In genomic region chr1:110361856-110362255, GRCh38 we compare ENCODE assay signal across 22 cellular contexts. TPM values are rescaled to one million over a fixed set of nuclear protein-coding genes. Genes with fewer than 3 reads are reported as not detected.
A peak's percentile ranks its signal among the peaks of the same experiment; 100 is the strongest.
DNase-seq lines count a peak whose midpoint lies in the region; FAIRE-seq and TF ChIP-seq lines count a peak whose summit lies in the region.
"Had no signal": no experiment of that assay in that cellular context is flagged by ENCODE, and none has a peak within 500 bp of the region (broad histone marks: within the 10 kb centered on the region; RNA-seq: fewer than 3 reads in every experiment).

No MANE protein-coding gene starts in this region.

- H2BK120ac ChIP-seq in mesendoderm (ENCODE audit: low read depth, low read length): no peak overlapping the region

- H2BK5ac ChIP-seq in mesendoderm (ENCODE audit: low read length): no peak overlapping the region

- no peaks in the 10 kb centered on the region for H3K36me3 ChIP-seq in mesendoderm (ENCODE audit: control insufficient read depth, insufficient read depth, low read length)

- H3K79me2 ChIP-seq in mesendoderm (ENCODE audit: control insufficient read depth, insufficient read depth, low read length): peaks cover 7% of the 10 kb centered on the region

- H3K4me3 ChIP-seq in mesendoderm (ENCODE audit: low read length): no peak overlapping the region
- H3K4me3 ChIP-seq: A549; BLaER1 treated with 17β-estradiol and CSF1 and Interleukin-3, amounts not matched to agents 10 nM and 100 nM had no signal

- DNase-seq in COLO829 (ENCODE audit: low spot score): peak; percentile 57
- no peak for DNase-seq in H54 (ENCODE audit: insufficient read length, low spot score)
- peak; percentile 43 for DNase-seq in SK-MEL-5 (ENCODE audit: low read depth, low spot score)
- peak; percentile 55 for DNase-seq in foreskin melanocyte
- no peak for DNase-seq in GM19238 (ENCODE audit: insufficient read length, low spot score)
- DNase-seq in mesendoderm: no peak
- no peak for DNase-seq in activated T-cell treated with anti-CD3 and anti-CD28 coated beads for 4 hours
- DNase-seq: AML-193; Calu3; CD4-positive, alpha-beta T cell; CD8-positive, alpha-beta T cell; COR-L47; DMS79 treated with DMSO at 0.1 percent for 48 hours; GF-D8 had no signal

- H4K5ac ChIP-seq in mesendoderm (ENCODE audit: low read length): no peak overlapping the region

- no peak overlapping the region for H3K56ac ChIP-seq in mesendoderm (ENCODE audit: low read length)

- no peak overlapping the region for H2AK5ac ChIP-seq in mesendoderm (ENCODE audit: low read length)

- H3K27me3 ChIP-seq in mesendoderm (ENCODE audit: insufficient read depth, low read length, poor library complexity): no peaks in the 10 kb centered on the region
- H3K27me3 ChIP-seq: BLaER1 treated with 17β-estradiol and CSF1 and Interleukin-3, amounts not matched to agents 10 nM and 100 nM had no signal

- no peak overlapping the region for H3K9ac ChIP-seq in mesendoderm (ENCODE audit: low read length)
- H3K9ac ChIP-seq: BLaER1 treated with 17β-estradiol and CSF1 and Interleukin-3, amounts not matched to agents 10 nM and 100 nM had no signal

- H3K79me1 ChIP-seq in mesendoderm (ENCODE audit: low read length): peaks cover 4% of the 10 kb centered on the region

- no peak overlapping the region for H4K8ac ChIP-seq in mesendoderm (ENCODE audit: low read depth, low read length)

- FAIRE-seq in H54 (lab: Jason Lieb, UNC): peak; percentile 68
- FAIRE-seq: A549, D721Med, GM12892, GM18507, GM19239 had no signal

- H3K27ac ChIP-seq in mesendoderm (ENCODE audit: low read depth, low read length): no peak overlapping the region
- H3K27ac ChIP-seq: 22Rv1; A549; BLaER1 treated with 17β-estradiol and CSF1 and Interleukin-3, amounts not matched to agents 10 nM and 100 nM; C4-2B had no signal

- H3K4me1 ChIP-seq in mesendoderm (ENCODE audit: control insufficient read depth, low read depth, low read length): no peaks in the 10 kb centered on the region

- no peak overlapping the region for H2BK15ac ChIP-seq in mesendoderm (replicated peaks; ENCODE audit: low read depth)

- TF ChIP-seq POLR2A in H54 (IDR thresholded peaks at IDR 0.05; ENCODE audit: low read depth, low read length): no peak

- H3K4me2 ChIP-seq in mesendoderm (ENCODE audit: low read length): no peak overlapping the region
- H3K4me2 ChIP-seq: A549; BLaER1 treated with 17β-estradiol and CSF1 and Interleukin-3, amounts not matched to agents 10 nM and 100 nM had no signal

- no peak overlapping the region for H3K4ac ChIP-seq in mesendoderm (ENCODE audit: low read depth, low read length)

- WGBS in mesendoderm (ENCODE audit: extremely low coverage, insufficient coverage, low lambda C conversion rate): no CpG with 5 or more reads among the region's 1 CpG

- H3K18ac ChIP-seq in mesendoderm (ENCODE audit: low read length): no peak overlapping the region

- in situ Hi-C loops in SK-MEL-5 (cut with HindIII; ENCODE audit: low pct_unique_long_range_greater_than_20kb, low sequenced_read_pairs): no loop called here

- H3K23ac ChIP-seq in mesendoderm (ENCODE audit: low read length): no peak overlapping the region

RNA-seq across cellular contexts. Expression of gene RBM15, which starts 22.7 kb away (rescaled TPM):
- total RNA-seq in SK-MEL-5 (2014; rRNA removed; shearing (Covaris generic)): 21.8 and 24.1 TPM in 2 replicates
- polyA plus RNA-seq in SK-MEL-5 (2015; cell fraction: cytosol; rRNA removed): 11.1 and 15.2 TPM in 2 replicates
- polyA plus RNA-seq in SK-MEL-5 (2015; cell fraction: nucleus; rRNA removed): 27.0 and 35.0 TPM in 2 replicates
- 14.9 TPM for polyA plus RNA-seq in mesendoderm (2013, experiment 1 of 2)
- polyA plus RNA-seq in mesendoderm (2013, experiment 2 of 2): 14.0 TPM

RNA-seq across cellular contexts. Expression of gene SLC16A4, which starts 29.0 kb away (rescaled TPM):
- total RNA-seq in SK-MEL-5 (2014; rRNA removed; shearing (Covaris generic)): 93.4 and 93.8 TPM in 2 replicates
- 40.3 and 51.7 TPM in 2 replicates for polyA plus RNA-seq in SK-MEL-5 (2015; cell fraction: cytosol; rRNA removed)
- polyA plus RNA-seq in SK-MEL-5 (2015; cell fraction: nucleus; rRNA removed): 19.2 and 19.6 TPM in 2 replicates
- 0.28 TPM for polyA plus RNA-seq in mesendoderm (2013, experiment 1 of 2)
- 0.29 TPM for polyA plus RNA-seq in mesendoderm (2013, experiment 2 of 2)
- total RNA-seq: CD4-positive, alpha-beta T cell had no signal

RNA-seq across cellular contexts. Expression of gene LAMTOR5, which starts 45.6 kb away (rescaled TPM):
- total RNA-seq in SK-MEL-5 (2014; rRNA removed; shearing (Covaris generic)): 206 and 246 TPM in 2 replicates
- polyA plus RNA-seq in SK-MEL-5 (2015; cell fraction: cytosol; rRNA removed): 181 and 278 TPM in 2 replicates
- 43.5 and 76.7 TPM in 2 replicates for polyA plus RNA-seq in SK-MEL-5 (2015; cell fraction: nucleus; rRNA removed)
- polyA plus RNA-seq in mesendoderm (2013, experiment 1 of 2): 171 TPM
- polyA plus RNA-seq in mesendoderm (2013, experiment 2 of 2): 171 TPM

Comparison
In these comparisons a context has a peak if more than half of its experiments do, and no peak if none do; other contexts are left out.
1. DNase-seq: peak in COLO829 (single experiment), SK-MEL-5 (single experiment) and foreskin melanocyte (single experiment); none in H54 (single experiment), GM19238 (single experiment), mesendoderm (single experiment) and activated T-cell treated with anti-CD3 and anti-CD28 coated beads for 4 hours (single experiment).